ENCODE assay signal across 18 cellular contexts in the genomic region with DNA sequence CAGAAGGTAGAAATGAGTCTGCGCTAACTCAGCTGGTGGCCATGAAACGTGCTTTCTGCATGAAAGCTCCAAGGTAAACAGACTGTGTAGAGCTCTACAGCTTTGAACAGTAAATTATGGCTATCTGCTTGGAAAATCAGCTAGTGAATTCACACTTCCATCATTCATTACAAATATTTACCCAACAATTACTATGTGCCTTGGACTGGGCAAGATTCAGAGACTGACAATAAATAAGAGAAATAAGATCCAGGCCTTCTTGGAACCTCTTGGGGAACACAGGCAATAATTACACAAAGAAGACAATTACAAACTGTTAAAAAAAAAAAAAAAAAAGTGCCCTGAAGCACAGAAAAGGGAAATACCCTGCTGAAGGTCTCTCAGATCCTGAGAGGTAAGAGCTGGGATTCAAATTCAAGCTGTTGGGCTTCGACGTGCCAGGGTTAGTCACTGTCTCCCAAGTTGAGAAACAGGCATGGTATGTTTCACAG. TPM values are rescaled to one million over a fixed set of nuclear protein-coding genes. Genes with fewer than 3 reads are reported as not detected.
DNase-seq lines count a peak whose midpoint lies in the region; ATAC-seq and TF ChIP-seq lines count a peak whose summit lies in the region.
"Had no signal": no experiment of that assay in that cellular context is flagged by ENCODE, and none has a peak within 500 bp of the region (broad histone marks: within the 10 kb centered on the region; RNA-seq: fewer than 3 reads in every experiment).

No MANE protein-coding gene starts in this region.

- H3K9me3 ChIP-seq in HUES48 (ENCODE audit: control insufficient read depth, insufficient read depth, low read length) (peaks cover 6% of the 10 kb centered on the region; the same call in 1 of the 2 replicates), trophoblast cell (ENCODE audit: insufficient read depth, low read depth, low read length) (peaks cover 8% of the 10 kb centered on the region)
- H3K9me3 ChIP-seq: lower lobe of right lung, SK-N-SH had no signal

- H3K27me3 ChIP-seq in HUES48 (ENCODE audit: control insufficient read depth, insufficient read depth, low read length) (no peaks in the 10 kb centered on the region), trophoblast cell (ENCODE audit: insufficient read depth, low read length) (no peaks in the 10 kb centered on the region)
- H3K27me3 ChIP-seq: neural progenitor cell had no signal

- no peak overlapping the region for H3K18ac ChIP-seq in trophoblast cell (ENCODE audit: low read length)

- TF ChIP-seq CTCF in epithelial cell of proximal tubule (conservative IDR thresholded peaks at IDR 0.05; ENCODE audit: low read depth, low read length), result no peak

- H3K79me2 ChIP-seq in trophoblast cell (ENCODE audit: control insufficient read depth, insufficient read depth, low read length, poor library complexity), result no peaks in the 10 kb centered on the region

- no peak overlapping the region for H3K9ac ChIP-seq in HUES48 (ENCODE audit: low read depth, low read length)
- no peak overlapping the region for H3K9ac ChIP-seq in trophoblast cell (ENCODE audit: low read length)
- H3K9ac ChIP-seq: neural progenitor cell, SK-N-SH had no signal

- no peak overlapping the region for H3K23ac ChIP-seq in trophoblast cell (ENCODE audit: low read length)

- H2AFZ ChIP-seq in trophoblast cell (ENCODE audit: insufficient read depth, low read length, poor library complexity), result no peak overlapping the region
- H2AFZ ChIP-seq: neural progenitor cell had no signal

- H2AK5ac ChIP-seq in trophoblast cell (ENCODE audit: low read length), result no peak overlapping the region

- no peak overlapping the region for H3K14ac ChIP-seq in trophoblast cell (ENCODE audit: low read length)

- H3K4me3 ChIP-seq in HUES48 (ENCODE audit: low read depth, low read length) (no peak overlapping the region), epithelial cell of proximal tubule (ENCODE audit: low read depth, low read length) (no peak overlapping the region), trophoblast cell (ENCODE audit: low read depth, low read length) (no peak overlapping the region)
- H3K4me3 ChIP-seq: lower lobe of right lung, neural progenitor cell had no signal

- H2BK120ac ChIP-seq in trophoblast cell (ENCODE audit: insufficient read depth, low read length, poor library complexity), result no peak overlapping the region

- no peaks in the 10 kb centered on the region for H3K36me3 ChIP-seq in HUES48 (ENCODE audit: control insufficient read depth, insufficient read depth, low read length)
- peaks cover 3 to 9% of the 10 kb centered on the region in 2 experiments for H3K36me3 ChIP-seq in trophoblast cell (ENCODE audit: control insufficient read depth in 1 of 2, insufficient read depth in 2 of 2, low read length in 2 of 2)
- H3K36me3 ChIP-seq: lower lobe of right lung, neural progenitor cell had no signal

- H3K36me3 Mint-ChIP-seq in activated T-cell treated with anti-CD3 and anti-CD28 coated beads, Interleukin-2, amount 50 U/mL, for 4 hours (ENCODE audit: insufficient read depth), result no peaks in the 10 kb centered on the region
- H3K36me3 Mint-ChIP-seq: activated CD8-positive, alpha-beta memory T cell treated with anti-CD3 and anti-CD28 coated beads, Interleukin-2, amount 10 ng/mL, durations not matched to agents 7 days and 5 days had no signal

- DNase-seq in NCI-H2196 treated with DMSO at 0.1 percent for 48 hours (lab: John Stamatoyannopoulos, UW; ENCODE audit: unreplicated experiment), result peak; percentile 53
- peak; percentile 82 for DNase-seq in epithelial cell of proximal tubule (ENCODE audit: low read depth)
- DNase-seq in trophoblast cell, result peak; percentile 50 to 74
- DNase-seq in HCEC 1CT, result no peak
- no peak for DNase-seq in activated CD8-positive, alpha-beta memory T cell treated with anti-CD3 and anti-CD28 coated beads, Interleukin-2, amount 50 U/mL, for 4 hours
- DNase-seq in activated T-cell treated with anti-CD3 and anti-CD28 coated beads, Interleukin-2, amount 50 U/mL, for 4 hours, result no peak
- DNase-seq in mucosa of gallbladder (ENCODE audit: low spot score), result no peak
- DNase-seq: activated CD8-positive, alpha-beta memory T cell treated with anti-CD3 and anti-CD28 coated beads, Interleukin-2, amount 10 ng/mL, durations not matched to agents 7 days and 5 days; activated naive CD4-positive, alpha-beta T cell treated with Interleukin-2 at 50 U/mL for 16 hours; C1 segment of cervical spinal cord; GF-D8; head of caudate nucleus; lower lobe of right lung; SK-N-SH; stimulated activated naive CD4-positive, alpha-beta T cell treated with Interleukin-2 at 50 U/mL for 16 hours had no signal

- ATAC-seq in activated T-cell treated with anti-CD3 and anti-CD28 coated beads, Interleukin-2, amount 50 U/mL, for 4 hours, result no peak
- ATAC-seq: activated CD8-positive, alpha-beta memory T cell treated with anti-CD3 and anti-CD28 coated beads, Interleukin-2, amount 10 ng/mL, durations not matched to agents 7 days and 5 days; lower lobe of right lung had no signal

- H4K91ac ChIP-seq in trophoblast cell (ENCODE audit: low read depth, low read length), result no peak overlapping the region

- H2BK5ac ChIP-seq in trophoblast cell (ENCODE audit: low read depth, low read length, poor library complexity), result no peak overlapping the region

- no peaks in the 10 kb centered on the region for H3K79me1 ChIP-seq in trophoblast cell (ENCODE audit: low read length)

- H3K4me2 ChIP-seq in trophoblast cell (ENCODE audit: low read length), result no peak overlapping the region
- H3K4me2 ChIP-seq: neural progenitor cell, SK-N-SH had no signal

- no peak overlapping the region for H3K4me3 Mint-ChIP-seq in activated T-cell treated with anti-CD3 and anti-CD28 coated beads, Interleukin-2, amount 50 U/mL, for 4 hours
- H3K4me3 Mint-ChIP-seq: activated CD8-positive, alpha-beta memory T cell treated with anti-CD3 and anti-CD28 coated beads, Interleukin-2, amount 10 ng/mL, durations not matched to agents 7 days and 5 days; neural progenitor cell had no signal

- H2BK12ac ChIP-seq in trophoblast cell (ENCODE audit: low read length), result no peak overlapping the region

- no CpG with 5 or more reads among the region's 4 CpGs for WGBS in trophoblast cell (ENCODE audit: extremely low coverage, insufficient coverage, insufficient read length)

- H4K8ac ChIP-seq in trophoblast cell (ENCODE audit: low read depth, low read length), result no peak overlapping the region

- no peaks in the 10 kb centered on the region for H3K4me1 Mint-ChIP-seq in activated T-cell treated with anti-CD3 and anti-CD28 coated beads, Interleukin-2, amount 50 U/mL, for 4 hours (ENCODE audit: low read depth)
- H3K4me1 Mint-ChIP-seq: activated CD8-positive, alpha-beta memory T cell treated with anti-CD3 and anti-CD28 coated beads, Interleukin-2, amount 10 ng/mL, durations not matched to agents 7 days and 5 days; neural progenitor cell had no signal

- H3K27me3 Mint-ChIP-seq in activated T-cell treated with anti-CD3 and anti-CD28 coated beads, Interleukin-2, amount 50 U/mL, for 4 hours (ENCODE audit: low read depth), result no peaks in the 10 kb centered on the region

- H3K4ac ChIP-seq in trophoblast cell (ENCODE audit: low read depth, low read length), result no peak overlapping the region

- no peak overlapping the region for H4K12ac ChIP-seq in trophoblast cell (ENCODE audit: low read depth, low read length)

- H3K9me3 Mint-ChIP-seq in activated T-cell treated with anti-CD3 and anti-CD28 coated beads, Interleukin-2, amount 50 U/mL, for 4 hours, result no peaks in the 10 kb centered on the region

- H3K27ac ChIP-seq in HUES48 (ENCODE audit: low read depth, low read length) (peak overlapping the region; percentile 15), trophoblast cell (ENCODE audit: low read depth, low read length) (no peak overlapping the region)
- H3K27ac ChIP-seq: lower lobe of right lung, neural progenitor cell, VCaP had no signal

- peaks cover 33% of the 10 kb centered on the region for H3K4me1 ChIP-seq in HUES48 (ENCODE audit: control insufficient read depth, insufficient read depth, low read length)
- peaks cover 0 to 3% of the 10 kb centered on the region in 2 experiments for H3K4me1 ChIP-seq in trophoblast cell (ENCODE audit: control insufficient read depth in 1 of 2, insufficient read depth in 2 of 2, low read length in 2 of 2)
- H3K4me1 ChIP-seq: lower lobe of right lung, neural progenitor cell had no signal

RNA-seq across cellular contexts. Expression of a gene that starts 15.8 kb away (rescaled TPM):
- total RNA-seq in epithelial cell of proximal tubule (6.7 and 11.7 TPM in 2 replicates), mucosa of gallbladder (65.8 TPM)
- polyA plus RNA-seq in trophoblast cell (2013), result 12.7 and 13.2 TPM in 2 replicates
- total RNA-seq in activated T-cell treated with anti-CD3 and anti-CD28 coated beads, Interleukin-2, amount 50 U/mL, for 4 hours, result under 1 TPM in 2 of 3 donors, not detected in 1; 0.14 to 0.20 TPM
- total RNA-seq: activated CD8-positive, alpha-beta memory T cell treated with anti-CD3 and anti-CD28 coated beads, Interleukin-2, amount 10 ng/mL, durations not matched to agents 7 days and 5 days had no signal
- polyA plus RNA-seq: SK-N-SH had no signal

Comparison
In these comparisons a context has a peak if more than half of its experiments do, and no peak if none do; other contexts are left out.
1. DNase-seq: peak in NCI-H2196 treated with DMSO at 0.1 percent for 48 hours (single experiment), epithelial cell of proximal tubule (single experiment) and trophoblast cell (2 of 2); none in HCEC 1CT (single experiment), activated CD8-positive, alpha-beta memory T cell treated with anti-CD3 and anti-CD28 coated beads, Interleukin-2, amount 50 U/mL, for 4 hours (single experiment), activated T-cell treated with anti-CD3 and anti-CD28 coated beads, Interleukin-2, amount 50 U/mL, for 4 hours (single experiment) and mucosa of gallbladder (single experiment).